In genomic region chr6:26054937-26055669, GRCh38 we compare ENCODE assay signal across 1 cellular context.
TF ChIP-seq lines count a peak whose summit lies in the region.

No MANE protein-coding gene starts in this region.

TF ChIP-seq in HepG2, 621 proteins besides CTCF, POLR2A, EP300 and RAD21 (continued from another document and continues in another):
- TF ChIP-seq GMEB1 (CRISPR knock-in tag; IDR thresholded peaks at IDR 0.05; ENCODE audit: borderline replicate concordance) (no peak), POLR2G (IDR thresholded peaks at IDR 0.05; ENCODE audit: low read depth, low read length) (peak; percentile 96), SP4 (CRISPR knock-in tag; IDR thresholded peaks at IDR 0.05) (no peak), ZNF652 (CRISPR knock-in tag; IDR thresholded peaks at IDR 0.05; ENCODE audit: borderline replicate concordance, low read depth) (peak; percentile 5; the same call in 1 of the 2 replicates), ATF1 (CRISPR knock-in tag; IDR thresholded peaks at IDR 0.05) (peak; percentile 70; the same call in 1 of the 2 replicates), TOE1 (CRISPR knock-in tag; IDR thresholded peaks at IDR 0.05) (0 out of 2 replicates have a peak, but pooled peaks have one; percentile 63), ZBTB44 (CRISPR knock-in tag; IDR thresholded peaks at IDR 0.05) (peak; percentile 76; the same call in 1 of the 2 replicates), ERF (CRISPR knock-in tag; IDR thresholded peaks at IDR 0.05) (peak; percentile 35; the same call in 1 of the 2 replicates), ASH2L (IDR thresholded peaks at IDR 0.05; ENCODE audit: insufficient read length, low read depth, low read length) (peak; percentile 79), DBP (CRISPR knock-in tag; IDR thresholded peaks at IDR 0.05; ENCODE audit: not compliant biosample characterization) (no peak), ZNF496 (CRISPR knock-in tag; IDR thresholded peaks at IDR 0.05; ENCODE audit: insufficient replicate concordance) (no peak), MTF1 (CRISPR knock-in tag; IDR thresholded peaks at IDR 0.05) (no peak), ZFAT (CRISPR knock-in tag; conservative IDR thresholded peaks at IDR 0.05) (no peak), ZBTB7A (CRISPR knock-in tag; IDR thresholded peaks at IDR 0.05) (no peak), TCF12 (IDR thresholded peaks at IDR 0.05) (no peak), TCF12 (CRISPR knock-in tag; IDR thresholded peaks at IDR 0.05) (0 out of 2 replicates have a peak, but pooled peaks have one; percentile 40), NONO (IDR thresholded peaks at IDR 0.05) (no peak), NONO (CRISPR knock-in tag; conservative IDR thresholded peaks at IDR 0.05) (peak; percentile 51; the same call in 1 of the 2 replicates), ZBTB4 (CRISPR knock-in tag; IDR thresholded peaks at IDR 0.05; ENCODE audit: borderline replicate concordance) (no peak; the same call in 1 of the 2 replicates), TMF1 (CRISPR knock-in tag; IDR thresholded peaks at IDR 0.05; ENCODE audit: low read depth) (no peak), ZNF646 (CRISPR knock-in tag; IDR thresholded peaks at IDR 0.05) (no peak), HMGA1 (CRISPR knock-in tag; conservative IDR thresholded peaks at IDR 0.05) (no peak), ZNF770 (CRISPR knock-in tag; IDR thresholded peaks at IDR 0.05) (no peak), HOXA9 (CRISPR knock-in tag; IDR thresholded peaks at IDR 0.05; ENCODE audit: borderline replicate concordance) (no peak), ZFP82 (CRISPR knock-in tag; IDR thresholded peaks at IDR 0.05; ENCODE audit: borderline replicate concordance) (0 out of 2 replicates have a peak, but pooled peaks have one; percentile 64), FOSL1 (CRISPR knock-in tag; IDR thresholded peaks at IDR 0.05; ENCODE audit: borderline replicate concordance) (no peak; the same call in 1 of the 2 replicates), ZNF557 (CRISPR knock-in tag; IDR thresholded peaks at IDR 0.05) (peak; percentile 85; the same call in 1 of the 2 replicates), ONECUT2 (CRISPR knock-in tag; IDR thresholded peaks at IDR 0.05) (peak; percentile 98), PBX2 (CRISPR knock-in tag; IDR thresholded peaks at IDR 0.05) (peak; percentile 60; the same call in 1 of the 2 replicates), HDAC6 (IDR thresholded peaks at IDR 0.05; ENCODE audit: low read depth, low read length) (peak; percentile 3; the same call in 1 of the 2 replicates), NFYB (CRISPR knock-in tag; IDR thresholded peaks at IDR 0.05) (peak; percentile 97), SP1 (IDR thresholded peaks at IDR 0.05) (no peak), SP1 (CRISPR knock-in tag; IDR thresholded peaks at IDR 0.05) (peak; percentile 9), PAWR (CRISPR knock-in tag; IDR thresholded peaks at IDR 0.05; ENCODE audit: borderline replicate concordance) (no peak), DMTF1 (CRISPR knock-in tag; IDR thresholded peaks at IDR 0.05) (no peak), POGK (CRISPR knock-in tag; conservative IDR thresholded peaks at IDR 0.05) (0 out of 2 replicates have a peak, but pooled peaks have one; percentile 19), MXI1 (IDR thresholded peaks at IDR 0.05; ENCODE audit: borderline replicate concordance, low read depth, low read length) (peak; percentile 68; the same call in 1 of the 3 replicates), ARHGAP35 (CRISPR knock-in tag; IDR thresholded peaks at IDR 0.05; ENCODE audit: borderline replicate concordance) (no peak), BRD4 (CRISPR knock-in tag; IDR thresholded peaks at IDR 0.05) (peak; percentile 82)
